In genomic region chr16:3134338-3135119, GRCh38 we compare ENCODE assay signal across 8 cellular contexts. TPM values are rescaled to one million over a fixed set of nuclear protein-coding genes. Genes with fewer than 3 reads are reported as not detected.
DNase-seq lines count a peak whose midpoint lies in the region; ATAC-seq and TF ChIP-seq lines count a peak whose summit lies in the region.

Gene ZNF213 (plus strand): TSS chr16:3135029. CDS start chr16:3137281, 2,252 bp downstream.

- peaks cover 0 to 17% (median 7%) of the 10 kb centered on the region in 4 donors for H3K36me3 ChIP-seq in liver (ENCODE audit: control insufficient read depth in 4 of 4, insufficient read depth in 3 of 4, low read depth in 1 of 4, low read length in 3 of 4)

- peak within 1 kb of the TSS; percentile 83 to 100 (median 100) for H3K4me3 ChIP-seq in liver (ENCODE audit: low read depth in 1 of 3, low read length in 3 of 3)

- peaks cover 0 to 32% (median 27%) of the 10 kb centered on the region in 4 donors for H3K4me1 ChIP-seq in liver (ENCODE audit: control insufficient read depth in 4 of 4, insufficient read depth in 4 of 4, low read length in 3 of 4)

- under 1% methylated on average over 62 of the region's 62 CpGs for WGBS in liver

- ATAC-seq in GM19397 (IDR thresholded peaks at IDR 0.05; ENCODE audit: unreplicated experiment) (peak; percentile 87), HG03565 (IDR thresholded peaks at IDR 0.05; ENCODE audit: unreplicated experiment) (peak; percentile 82)

- TF ChIP-seq RAD21 in liver (IDR thresholded peaks at IDR 0.05), result peak in 1 of 2 donors; percentile 34

- DNase-seq in NCI-H774 (lab: John Stamatoyannopoulos, UW), result peak; percentile 97
- DNase-seq in activated CD4-positive, alpha-beta T cell treated with anti-CD3 and anti-CD28 coated beads, Interleukin-2, amount 50 U/mL, for 24 hours (ENCODE audit: low read depth in 1 of 2, low spot score in 1 of 2), result peak; percentile 68 to 93
- peak; percentile 97 to 99 for DNase-seq in dermis microvascular lymphatic vessel endothelial cell (ENCODE audit: low read depth in 2 of 2)
- peak; percentile 87 for DNase-seq in stimulated activated CD4-positive, alpha-beta T cell treated with anti-CD3 and anti-CD28 coated beads, Interleukin-4, amount 100 ng/mL, for 1 hour

- no peaks in the 10 kb centered on the region for H3K27me3 ChIP-seq in liver (ENCODE audit: control insufficient read depth in 4 of 4, insufficient read depth in 4 of 4, low read length in 3 of 4)

- H3K27ac ChIP-seq in C4-2B, result peak within 1 kb of the TSS; percentile 85
- H3K27ac ChIP-seq in liver (ENCODE audit: low read depth in 1 of 2, low read length in 2 of 2), result peak within 1 kb of the TSS; percentile 96 to 97

- no peaks in the 10 kb centered on the region for H3K9me3 ChIP-seq in liver (ENCODE audit: control insufficient read depth in 4 of 4, low read length in 3 of 4)

- no peak for TF ChIP-seq CTCF in C4-2B (conservative IDR thresholded peaks at IDR 0.05)
- no peak for TF ChIP-seq CTCF in liver (IDR thresholded peaks at IDR 0.05; ENCODE audit: low read depth, low read length, missing input control)

- H3K9ac ChIP-seq in liver (ENCODE audit: low read depth in 1 of 2, low read length in 2 of 2), result peak within 1 kb of the TSS; percentile 95 to 99

TF ChIP-seq in liver, 16 proteins besides CTCF, POLR2A, EP300 and RAD21:
- TF ChIP-seq ZBTB33 (IDR thresholded peaks at IDR 0.05) (no peak), FOXA2 (IDR thresholded peaks at IDR 0.05) (no peak), ATF3 (IDR thresholded peaks at IDR 0.05) (no peak), REST (IDR thresholded peaks at IDR 0.05) (peak; percentile 53), HNF4G (IDR thresholded peaks at IDR 0.05) (no peak), SP1 (IDR thresholded peaks at IDR 0.05) (peak; percentile 60), YY1 (IDR thresholded peaks at IDR 0.05) (peak; percentile 63), EGR1 (IDR thresholded peaks at IDR 0.05; ENCODE audit: low read depth in 2 of 2) (peak; percentile 28 to 72), HNF4A (conservative IDR thresholded peaks at IDR 0.05) (no peak), TAF1 (conservative IDR thresholded peaks at IDR 0.05) (peak; percentile 42), GABPA (IDR thresholded peaks at IDR 0.05 in 1 of 2, conservative IDR thresholded peaks at IDR 0.05 in 1 of 2) (peak; percentile 81 to 94), JUND (IDR thresholded peaks at IDR 0.05) (peak in 1 of 2 donors; percentile 27), NR2F2 (IDR thresholded peaks at IDR 0.05) (no peak), RXRA (IDR thresholded peaks at IDR 0.05) (peak; percentile 33 to 38), FOXA1 (IDR thresholded peaks at IDR 0.05) (no peak), MAX (IDR thresholded peaks at IDR 0.05) (no peak)

RNA-seq across cellular contexts. Expression of gene ZNF213, which starts in this region (rescaled TPM):
- total RNA-seq in dermis microvascular lymphatic vessel endothelial cell (2.8 and 5.4 TPM in 2 replicates), liver (1 to 10 TPM; 1.9 to 4.5 TPM)
- polyA plus RNA-seq in liver, result 1 to 10 TPM in 1 of 2 donors, under 1 TPM in 1; 0.56 to 1.6 TPM

Comparison
In these comparisons a context has a peak if more than half of its experiments do, and no peak if none do; other contexts are left out.
1. Peak in every context shown above with its lines: DNase-seq, ATAC-seq, H3K4me3 ChIP-seq and H3K27ac ChIP-seq.